21 cellular contexts compared by ENCODE assay signal in genomic region chr1:93394514-93394913, GRCh38. TPM values are rescaled to one million over a fixed set of nuclear protein-coding genes. Genes with fewer than 3 reads are reported as not detected.
DNase-seq lines count a peak whose midpoint lies in the region; FAIRE-seq and TF ChIP-seq lines count a peak whose summit lies in the region.
"Had no signal": no experiment of that assay in that cellular context is flagged by ENCODE, and none has a peak within 500 bp of the region (broad histone marks: within the 10 kb centered on the region; RNA-seq: fewer than 3 reads in every experiment).

No MANE protein-coding gene starts in this region.

- TF ChIP-seq POLR2A in GM12892 (IDR thresholded peaks at IDR 0.05; ENCODE audit: low read depth, low read length), result no peak

- in situ Hi-C loops in KBM-7 (cut with MboI; ENCODE audit: low pct_unique_long_range_greater_than_20kb, low sequenced_read_pairs), result no loop called here

- FAIRE-seq in GM12892 (lab: Jason Lieb, UNC), result no peak
- FAIRE-seq: G401.6, GM19239 had no signal

- no peak for TF ChIP-seq CTCF in AG10803 (conservative IDR thresholded peaks at IDR 0.05; ENCODE audit: low read length)
- TF ChIP-seq CTCF in fibroblast of pulmonary artery (IDR thresholded peaks at IDR 0.05; ENCODE audit: low read length, missing control alignments), result no peak

- DNase-seq in AG10803 (ENCODE audit: low read depth) (peak; percentile 69), HCEC 1CT (peak; percentile 62), amniotic epithelial cell (ENCODE audit: low read depth) (peak; percentile 7), fibroblast of pulmonary artery (ENCODE audit: low read depth) (peak; percentile 14), GM12892 (ENCODE audit: insufficient read length) (no peak), activated T-cell treated with anti-CD3 and anti-CD28 coated beads for 4 hours (no peak), SW480 (ENCODE audit: low spot score) (no peak), KBM-7 (no peak)
- DNase-seq: AML-193, DMS79, KG1, MV-4-11, NCI-H187, NCI-H2107, NCI-H524, NCI-H82, OCI-M1, SHP77 treated with DMSO at 0.1 percent for 48 hours had no signal

- no peak overlapping the region for H3K4me3 ChIP-seq in AG10803 (ENCODE audit: low read length)
- H3K4me3 ChIP-seq in fibroblast of pulmonary artery (replicated peaks; ENCODE audit: low read depth, low read length), result no peak overlapping the region
- H3K4me3 ChIP-seq: GM23338 had no signal

RNA-seq across cellular contexts. Expression of gene DR1, which starts 48.8 kb away (rescaled TPM):
- 33.8 TPM for polyA plus RNA-seq in GM12892 (2012; ENCODE audit: missing spikeins)

RNA-seq across cellular contexts. Expression of gene FNBP1L, which starts 53.4 kb away (rescaled TPM):
- polyA plus RNA-seq in GM12892 (2012; ENCODE audit: missing spikeins), result 0.04 TPM

Comparison
In these comparisons a context has a peak if more than half of its experiments do, and no peak if none do; other contexts are left out.
1. DNase-seq: peak in AG10803 (single experiment), HCEC 1CT (single experiment), amniotic epithelial cell (single experiment) and fibroblast of pulmonary artery (single experiment); none in GM12892 (single experiment), activated T-cell treated with anti-CD3 and anti-CD28 coated beads for 4 hours (single experiment), SW480 (single experiment) and KBM-7 (single experiment).